19 cellular contexts compared by ENCODE assay signal in the genomic region with DNA sequence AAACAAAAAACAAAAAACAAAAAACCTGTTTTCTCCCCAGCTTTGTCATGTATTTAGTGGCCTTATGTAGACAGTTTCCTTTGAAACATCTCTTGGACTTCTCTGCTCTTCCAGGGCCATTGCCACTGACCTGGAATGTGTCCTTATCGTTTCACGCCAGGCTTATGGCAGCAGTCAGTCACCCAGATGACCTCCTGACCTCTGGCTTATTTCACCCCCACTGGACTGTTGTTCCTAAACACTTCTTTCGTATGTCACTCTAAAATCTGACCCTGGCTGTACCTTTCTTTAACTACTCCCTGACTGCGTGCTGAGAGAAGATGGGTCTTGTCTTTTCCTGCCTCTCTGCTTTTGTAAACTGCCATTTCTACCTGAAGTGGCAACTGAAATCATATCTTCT. TPM values are rescaled to one million over a fixed set of nuclear protein-coding genes. Genes with fewer than 3 reads are reported as not detected.
DNase-seq lines count a peak whose midpoint lies in the region; ATAC-seq and TF ChIP-seq lines count a peak whose summit lies in the region.
"Had no signal": no experiment of that assay in that cellular context is flagged by ENCODE, and none has a peak within 500 bp of the region (broad histone marks: within the 10 kb centered on the region; RNA-seq: fewer than 3 reads in every experiment).

No MANE protein-coding gene starts in this region.

- H2AFZ ChIP-seq in SU-DHL-6 (ENCODE audit: low read depth, low read length, severe bottlenecking) = no peak overlapping the region

- TF ChIP-seq CTCF in MCF 10A (IDR thresholded peaks at IDR 0.05; ENCODE audit: unreplicated experiment) = no peak
- TF ChIP-seq CTCF in breast epithelium (IDR thresholded peaks at IDR 0.05) = no peak
- no peak for TF ChIP-seq CTCF in SU-DHL-6 (IDR thresholded peaks at IDR 0.05; ENCODE audit: insufficient read depth, low read length, poor library complexity, severe bottlenecking)

- DNase-seq in MCF 10A (ENCODE audit: unreplicated experiment) (no peak), breast epithelium (ENCODE audit: low spot score in 2 of 2) (no peak)
- no peak for DNase-seq in activated naive CD4-positive, alpha-beta T cell treated with anti-CD3 and anti-CD28 coated beads, Interleukin-2, amount 50 U/mL, for 72 hours (ENCODE audit: low spot score in 2 of 2)
- DNase-seq in naive thymus-derived CD4-positive, alpha-beta T cell = no peak
- no peak for DNase-seq in activated CD8-positive, alpha-beta memory T cell treated with anti-CD3 and anti-CD28 coated beads, Interleukin-2, amount 50 U/mL, for 4 hours
- DNase-seq: activated naive CD8-positive, alpha-beta T cell treated with anti-CD3 and anti-CD28 coated beads, Interleukin-2, amount 10 ng/mL, durations not matched to agents 7 days and 5 days; AML-193; lower lobe of right lung; MV-4-11; NCI-H1694 treated with DMSO at 0.1 percent for 48 hours; NCI-H69; occipital lobe; stimulated activated CD4-positive, alpha-beta T cell treated with anti-CD3 and anti-CD28 coated beads, Interleukin-4, amount 100 ng/mL, for 4 hours; substantia nigra had no signal

- H3K27me3 Mint-ChIP-seq in MCF 10A (ENCODE audit: insufficient read depth, unreplicated experiment) = no peaks in the 10 kb centered on the region
- no peaks in the 10 kb centered on the region for H3K27me3 Mint-ChIP-seq in naive thymus-derived CD4-positive, alpha-beta T cell
- H3K27me3 Mint-ChIP-seq: activated naive CD8-positive, alpha-beta T cell treated with anti-CD3 and anti-CD28 coated beads, Interleukin-2, amount 10 ng/mL, durations not matched to agents 7 days and 5 days; brain had no signal

- intact Hi-C loops in MCF 10A (cut with micrococcal nuclease) (loop anchor here (5.0 kb wide), 1 partner anchor 41 kb away; no protein-coding TSS in a partner anchor), breast epithelium (cut with DNase I; ENCODE audit: low total_unique reads) (no loop called here)
- intact Hi-C loops in naive thymus-derived CD4-positive, alpha-beta T cell (cut with micrococcal nuclease) = no loop called here

- H3K9me3 ChIP-seq in breast epithelium (no peaks in the 10 kb centered on the region), SU-DHL-6 (ENCODE audit: insufficient read depth, low read length) (no peaks in the 10 kb centered on the region)
- H3K9me3 ChIP-seq in naive thymus-derived CD4-positive, alpha-beta T cell (ENCODE audit: control insufficient read depth in 2 of 3, low read length in 3 of 3) = no peaks in the 10 kb centered on the region
- H3K9me3 ChIP-seq: lower lobe of right lung had no signal

- H3K9me2 ChIP-seq in SU-DHL-6 (replicated peaks; ENCODE audit: insufficient read depth, low read length) = no peaks in the 10 kb centered on the region

- H3K27ac ChIP-seq in breast epithelium = no peak overlapping the region
- peak overlapping the region; percentile 66; the same call in 1 of the 2 replicates for H3K27ac ChIP-seq in SU-DHL-6 (ENCODE audit: low read depth, low read length)
- H3K27ac ChIP-seq in naive thymus-derived CD4-positive, alpha-beta T cell (ENCODE audit: low read depth, low read length) = no peak overlapping the region
- H3K27ac ChIP-seq: KMS-11, lower lobe of right lung had no signal

- no TSS peak for BruUV-seq in MCF 10A (replicated peaks; lab: Mats Ljungman, UMichigan)

- no peaks in the 10 kb centered on the region for H3K36me3 ChIP-seq in breast epithelium
- H3K36me3 ChIP-seq in SU-DHL-6 (ENCODE audit: low read length) = no peaks in the 10 kb centered on the region
- H3K36me3 ChIP-seq in naive thymus-derived CD4-positive, alpha-beta T cell (ENCODE audit: control insufficient read depth in 2 of 3, insufficient read depth in 3 of 3, low read length in 3 of 3) = peaks cover 8 to 41% (median 9%) of the 10 kb centered on the region in 3 experiments

- ATAC-seq in activated naive CD4-positive, alpha-beta T cell treated with anti-CD3 and anti-CD28 coated beads, Interleukin-2, amount 50 U/mL, for 72 hours = no peak
- no peak for ATAC-seq in naive thymus-derived CD4-positive, alpha-beta T cell
- ATAC-seq in HG02981 (IDR thresholded peaks at IDR 0.05; ENCODE audit: unreplicated experiment) (no peak), GM19351 (IDR thresholded peaks at IDR 0.05; ENCODE audit: unreplicated experiment) (no peak)
- ATAC-seq: lower lobe of right lung had no signal

- no peak overlapping the region for H3K9ac ChIP-seq in SU-DHL-6 (ENCODE audit: low read length)
- H3K9ac ChIP-seq: KMS-11 had no signal

- POLR2A ChIA-PET in MCF 10A (lab: Yijun Ruan, JAX) = interaction anchor here (1.4 to 9.7 kb wide), 2 partner anchors 8 to 9 kb away, joined by 5 to 99 read pairs; a partner anchor contains a TSS
- POLR2A ChIA-PET in naive thymus-derived CD4-positive, alpha-beta T cell (lab: Charles Lee) = no interaction called here

- no peak overlapping the region for H3K4me3 Mint-ChIP-seq in MCF 10A (ENCODE audit: unreplicated experiment)
- peak overlapping the region in 1 of 10 donors; percentile 9 for H3K4me3 Mint-ChIP-seq in naive thymus-derived CD4-positive, alpha-beta T cell
- H3K4me3 Mint-ChIP-seq: activated naive CD8-positive, alpha-beta T cell treated with anti-CD3 and anti-CD28 coated beads, Interleukin-2, amount 10 ng/mL, durations not matched to agents 7 days and 5 days; brain had no signal

- no peak overlapping the region for H3K4me2 ChIP-seq in SU-DHL-6 (ENCODE audit: low read depth, low read length, poor library complexity, severe bottlenecking)
- H3K4me2 ChIP-seq: KMS-11 had no signal

- no peaks in the 10 kb centered on the region for H3K4me1 ChIP-seq in breast epithelium
- H3K4me1 ChIP-seq in naive thymus-derived CD4-positive, alpha-beta T cell (ENCODE audit: control insufficient read depth in 2 of 2, insufficient read depth in 2 of 2, low read length in 2 of 2) = peaks cover 4 to 7% of the 10 kb centered on the region in 2 donors

- CTCF ChIA-PET in MCF 10A (lab: Yijun Ruan, JAX) = interaction anchor here (0.6 to 2.5 kb wide), 3 partner anchors 8 to 425 kb away, joined by 3 to 13 read pairs (median 4); no protein-coding TSS in a partner anchor
- CTCF ChIA-PET in naive thymus-derived CD4-positive, alpha-beta T cell (lab: Charles Lee) = no interaction called here

- TF ChIP-seq POLR2A in breast epithelium (IDR thresholded peaks at IDR 0.05) = no peak

- H3F3A ChIP-seq in SU-DHL-6 (ENCODE audit: insufficient read depth) = no peaks in the 10 kb centered on the region; the same call in 1 of the 2 replicates

- no peaks in the 10 kb centered on the region for H3K9me3 Mint-ChIP-seq in MCF 10A (ENCODE audit: unreplicated experiment)
- no peaks in the 10 kb centered on the region for H3K9me3 Mint-ChIP-seq in activated naive CD4-positive, alpha-beta T cell treated with anti-CD3 and anti-CD28 coated beads, Interleukin-2, amount 50 U/mL, for 72 hours
- H3K9me3 Mint-ChIP-seq in naive thymus-derived CD4-positive, alpha-beta T cell = no peaks in the 10 kb centered on the region
- H3K9me3 Mint-ChIP-seq: activated naive CD8-positive, alpha-beta T cell treated with anti-CD3 and anti-CD28 coated beads, Interleukin-2, amount 10 ng/mL, durations not matched to agents 7 days and 5 days; brain had no signal

- H3K4me1 Mint-ChIP-seq in MCF 10A (ENCODE audit: insufficient read depth, unreplicated experiment) = peaks cover 34% of the 10 kb centered on the region
- peaks cover 32 to 53% (median 47%) of the 10 kb centered on the region in 7 donors for H3K4me1 Mint-ChIP-seq in naive thymus-derived CD4-positive, alpha-beta T cell

- H3K36me3 Mint-ChIP-seq in MCF 10A (ENCODE audit: insufficient read depth, unreplicated experiment) = peaks cover 63% of the 10 kb centered on the region
- H3K36me3 Mint-ChIP-seq in activated naive CD4-positive, alpha-beta T cell treated with anti-CD3 and anti-CD28 coated beads, Interleukin-2, amount 50 U/mL, for 72 hours = peaks cover 10 to 47% of the 10 kb centered on the region in 2 donors
- peaks cover 5 to 34% (median 18%) of the 10 kb centered on the region in 5 donors for H3K36me3 Mint-ChIP-seq in naive thymus-derived CD4-positive, alpha-beta T cell
- H3K36me3 Mint-ChIP-seq: brain had no signal

- H4K20me1 ChIP-seq in SU-DHL-6 (ENCODE audit: low read depth, low read length) = no peaks in the 10 kb centered on the region

- H3K27ac Mint-ChIP-seq in MCF 10A (ENCODE audit: low read depth, unreplicated experiment) = peak overlapping the region; percentile 8
- peak overlapping the region; percentile 77 to 85 for H3K27ac Mint-ChIP-seq in activated naive CD4-positive, alpha-beta T cell treated with anti-CD3 and anti-CD28 coated beads, Interleukin-2, amount 50 U/mL, for 72 hours
- H3K27ac Mint-ChIP-seq in naive thymus-derived CD4-positive, alpha-beta T cell = peak overlapping the region in 7 of 9 donors; percentile 3 to 80 (median 66)
- H3K27ac Mint-ChIP-seq: activated naive CD8-positive, alpha-beta T cell treated with anti-CD3 and anti-CD28 coated beads, Interleukin-2, amount 10 ng/mL, durations not matched to agents 7 days and 5 days had no signal

- H3K4me3 ChIP-seq in breast epithelium (no peak overlapping the region), SU-DHL-6 (ENCODE audit: insufficient read depth, low read length, poor library complexity, severe bottlenecking) (no peak overlapping the region)
- H3K4me3 ChIP-seq in naive thymus-derived CD4-positive, alpha-beta T cell (ENCODE audit: low read length) = no peak overlapping the region
- H3K4me3 ChIP-seq: lower lobe of right lung had no signal

- H3K79me2 ChIP-seq in SU-DHL-6 (ENCODE audit: insufficient read depth, low read length) = no peaks in the 10 kb centered on the region

- H3K27me3 ChIP-seq in breast epithelium (no peaks in the 10 kb centered on the region), SU-DHL-6 (ENCODE audit: low read length) (no peaks in the 10 kb centered on the region)
- no peaks in the 10 kb centered on the region for H3K27me3 ChIP-seq in naive thymus-derived CD4-positive, alpha-beta T cell (ENCODE audit: control insufficient read depth in 2 of 2, insufficient read depth in 2 of 2, low read length in 2 of 2)

RNA-seq across cellular contexts. Expression of a gene that starts 9.1 kb away (rescaled TPM):
- 73.2 and 99.7 TPM in 2 replicates for total RNA-seq in MCF 10A (2022)
- 100 to 1,000 TPM in 1 of 3 donors, 10 to 100 TPM in 2; 70.2 to 119 (median 96.4) TPM for total RNA-seq in breast epithelium
- 100 to 1,000 TPM; 132 to 156 TPM for total RNA-seq in activated naive CD4-positive, alpha-beta T cell treated with anti-CD3 and anti-CD28 coated beads, Interleukin-2, amount 50 U/mL, for 72 hours
- total RNA-seq in naive thymus-derived CD4-positive, alpha-beta T cell = 100 to 1,000 TPM; 114 to 143 (median 134) TPM
- polyA plus RNA-seq in naive thymus-derived CD4-positive, alpha-beta T cell = 10 to 100 TPM; 41.3 to 45.0 TPM

Comparison
In these comparisons a context has a peak if more than half of its experiments do, and no peak if none do; other contexts are left out.
1. H3K27ac Mint-ChIP-seq: peak in every context shown above with its lines; median percentile 81 in activated naive CD4-positive, alpha-beta T cell treated with anti-CD3 and anti-CD28 coated beads, Interleukin-2, amount 50 U/mL, for 72 hours; 66 in naive thymus-derived CD4-positive, alpha-beta T cell; 8 in MCF 10A.